ENCODE assay signal across 22 cellular contexts in the genomic region with DNA sequence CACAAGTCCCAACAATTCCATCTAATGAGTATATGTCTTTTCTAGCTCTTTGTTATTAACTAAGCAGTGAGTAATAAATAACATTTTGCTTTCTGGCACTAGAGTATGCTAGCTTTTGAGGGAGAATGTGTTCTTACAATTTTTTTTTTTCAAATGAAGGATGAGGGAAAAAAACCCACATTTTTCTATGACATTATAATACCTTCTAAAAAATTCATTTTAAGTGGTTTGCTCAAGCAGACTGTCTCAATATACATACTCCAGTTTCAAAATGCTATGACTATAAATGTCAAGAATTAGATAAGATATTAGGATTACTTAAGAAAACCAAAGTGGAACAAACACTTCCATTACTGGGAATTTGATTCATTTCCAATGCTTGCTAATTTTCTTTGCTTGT.
DNase-seq lines count a peak whose midpoint lies in the region; ATAC-seq and TF ChIP-seq lines count a peak whose summit lies in the region.
"Had no signal": no experiment of that assay in that cellular context is flagged by ENCODE, and none has a peak within 500 bp of the region (broad histone marks: within the 10 kb centered on the region; RNA-seq: fewer than 3 reads in every experiment).

No MANE protein-coding gene starts in this region.

- no peak for ATAC-seq in HG03378 (IDR thresholded peaks at IDR 0.05; ENCODE audit: unreplicated experiment)
- ATAC-seq: GM12878, Panc1 had no signal

- no peak overlapping the region for H3K27ac Mint-ChIP-seq in neural crest cell (ENCODE audit: unreplicated experiment)
- H3K27ac Mint-ChIP-seq: CD8-positive, alpha-beta memory T cell had no signal

- no peak for TF ChIP-seq CTCF in fibroblast of pulmonary artery (IDR thresholded peaks at IDR 0.05; ENCODE audit: low read length, missing control alignments)
- TF ChIP-seq CTCF in neural crest cell (conservative IDR thresholded peaks at IDR 0.05): no peak

- H3K4me1 Mint-ChIP-seq in neural crest cell: peaks cover 72% of the 10 kb centered on the region
- H3K4me1 Mint-ChIP-seq: CD8-positive, alpha-beta memory T cell had no signal

- peak; percentile 30 for DNase-seq in EH (ENCODE audit: low read depth)
- peak; percentile 92 for DNase-seq in amniotic epithelial cell (ENCODE audit: low read depth)
- peak; percentile 23 for DNase-seq in fibroblast of pulmonary artery (ENCODE audit: low read depth)
- DNase-seq in neural crest cell (ENCODE audit: low read depth, low spot score): no peak
- no peak for DNase-seq in COLO829 (ENCODE audit: low spot score)
- no peak for DNase-seq in NCI-H2029 treated with DMSO at 0.1 percent for 48 hours (lab: John Stamatoyannopoulos, UW)
- no peak for DNase-seq in SKM-1 (lab: John Stamatoyannopoulos, UW; ENCODE audit: unreplicated experiment)
- DNase-seq: CD8-positive, alpha-beta memory T cell; DMS53; KBM-7; MM.1S; NCI-H1048; NCI-H1436 treated with DMSO at 0.1 percent for 48 hours; NCI-H2029; NCI-H226; NCI-H524; NCI-H774; SIG-M5 had no signal

- H3K4me3 ChIP-seq in fibroblast of pulmonary artery (replicated peaks; ENCODE audit: low read depth, low read length): no peak overlapping the region
- H3K4me3 ChIP-seq: GM12878, HAP-1 had no signal

- no peaks in the 10 kb centered on the region for H3K9me3 Mint-ChIP-seq in neural crest cell

- no peaks in the 10 kb centered on the region for H3K36me3 Mint-ChIP-seq in neural crest cell (ENCODE audit: low read depth)
- H3K36me3 Mint-ChIP-seq: CD8-positive, alpha-beta memory T cell had no signal

- no peaks in the 10 kb centered on the region for H3K27me3 Mint-ChIP-seq in neural crest cell (ENCODE audit: low read depth)

- H3K4me3 Mint-ChIP-seq in neural crest cell: peak overlapping the region; percentile 20
- H3K4me3 Mint-ChIP-seq: CD8-positive, alpha-beta memory T cell had no signal

Comparison
In these comparisons a context has a peak if more than half of its experiments do, and no peak if none do; other contexts are left out.
1. DNase-seq: peak in EH (single experiment), amniotic epithelial cell (single experiment) and fibroblast of pulmonary artery (single experiment); none in neural crest cell (single experiment), COLO829 (single experiment), NCI-H2029 treated with DMSO at 0.1 percent for 48 hours (single experiment) and SKM-1 (single experiment).